8 cellular contexts compared by ENCODE assay signal in genomic region chr1:33338495-33339211, GRCh38. TPM values are rescaled to one million over a fixed set of nuclear protein-coding genes. Genes with fewer than 3 reads are reported as not detected.
DNase-seq lines count a peak whose midpoint lies in the region; ATAC-seq and TF ChIP-seq lines count a peak whose summit lies in the region.

No MANE protein-coding gene starts in this region.

- H3K36me3 Mint-ChIP-seq in brain: peaks cover 32% of the 10 kb centered on the region

- H4K5ac ChIP-seq in IMR-90 (ENCODE audit: low read depth, low read length): peak overlapping the region; percentile 17

- no peak overlapping the region; the same call in 1 of the 2 replicates for H2BK20ac ChIP-seq in IMR-90 (ENCODE audit: low read depth, low read length)

- H3K36me3 ChIP-seq in IMR-90 (ENCODE audit: control insufficient read depth, insufficient read depth, low read length) (peaks cover 30% of the 10 kb centered on the region), iPS-20b (ENCODE audit: insufficient read depth, low read depth, low read length) (no peaks in the 10 kb centered on the region), stomach (peaks cover 0 to 20% (median 10%) of the 10 kb centered on the region in 4 donors), BE2C (no peaks in the 10 kb centered on the region; the same call in 1 of the 2 replicates)

- no peak overlapping the region for H3K4me3 ChIP-seq in IMR-90 (ENCODE audit: insufficient read depth, low read depth, low read length)
- peak overlapping the region; percentile 30; the same call in 1 of the 2 replicates for H3K4me3 ChIP-seq in iPS-20b (ENCODE audit: low read length)
- peak overlapping the region in 2 of 4 donors; percentile 19 to 43 for H3K4me3 ChIP-seq in stomach
- H3K4me3 ChIP-seq in BE2C (ENCODE audit: low read depth, low read length): no peak overlapping the region

- peaks cover 0 to 62% of the 10 kb centered on the region in 2 experiments; a peak in 2 of 4 replicates for H3K79me1 ChIP-seq in IMR-90 (ENCODE audit: low read depth in 1 of 2, low read length in 2 of 2)

- H3K27me3 Mint-ChIP-seq in brain: no peaks in the 10 kb centered on the region
- no peaks in the 10 kb centered on the region for H3K27me3 Mint-ChIP-seq in stimulated activated naive CD8-positive, alpha-beta T cell treated with anti-CD3 and anti-CD28 coated beads, Interleukin-15, amount 100 ng/mL, for 72 hours

- 0 out of 2 replicates have a peak overlapping the region, but pooled peaks have one; percentile 1 for H2BK120ac ChIP-seq in IMR-90 (ENCODE audit: low read depth, low read length)

- TF ChIP-seq CTCF in IMR-90 (conservative IDR thresholded peaks at IDR 0.05; ENCODE audit: low read depth, low read length): no peak
- no peak for TF ChIP-seq CTCF in brain (conservative IDR thresholded peaks at IDR 0.05)
- TF ChIP-seq CTCF in stomach (IDR thresholded peaks at IDR 0.05): no peak
- no peak for TF ChIP-seq CTCF in BE2C (IDR thresholded peaks at IDR 0.05; ENCODE audit: low read depth, low read length)

- peak overlapping the region; percentile 60 for H3K4me2 ChIP-seq in IMR-90 (ENCODE audit: low read depth, low read length)

- H3K27me3 ChIP-seq in IMR-90 (ENCODE audit: control insufficient read depth, insufficient read depth, low read length) (no peaks in the 10 kb centered on the region), iPS-20b (ENCODE audit: insufficient read depth, low read length) (peaks cover 55% of the 10 kb centered on the region), stomach (no peaks in the 10 kb centered on the region), BE2C (no peaks in the 10 kb centered on the region)

- peaks cover 43% of the 10 kb centered on the region for H3K9me1 ChIP-seq in IMR-90 (ENCODE audit: insufficient read depth, low read length)

- TF ChIP-seq EP300 in stomach (IDR thresholded peaks at IDR 0.05): peak; percentile 95

- in situ Hi-C loops in IMR-90 (cut with MboI; ENCODE audit: low sequenced_read_pairs): no loop called here

- BruUV-seq in IMR-90 (replicated peaks; lab: Mats Ljungman, UMichigan): no TSS peak

- H2AFZ ChIP-seq in IMR-90 (replicated peaks; ENCODE audit: low read length, poor library complexity): no peak overlapping the region

- dilution Hi-C loops in IMR-90 (cut with HindIII; ENCODE audit: low sequenced_read_pairs, unreplicated experiment): no loop called here

- H2AK9ac ChIP-seq in IMR-90 (replicated peaks; ENCODE audit: low read depth, low read length, poor library complexity): peak overlapping the region; percentile 78

- H3K4me3 Mint-ChIP-seq in brain: peak overlapping the region; percentile 32 to 79 (median 59)
- H3K4me3 Mint-ChIP-seq in stimulated activated naive CD8-positive, alpha-beta T cell treated with anti-CD3 and anti-CD28 coated beads, Interleukin-15, amount 100 ng/mL, for 72 hours: no peak overlapping the region

- 8% methylated on average over 2 of the region's 13 CpGs; no CpG with 5 or more reads in 1 of the 2 experiments for WGBS in IMR-90 (ENCODE audit: extremely low coverage in 2 of 2, insufficient read length in 1 of 2), 2 experiments
- 7 to 30% (median 15%) methylated on average over 13 of the region's 13 CpGs for WGBS in stomach, 5 donors

- peak overlapping the region; percentile 68 for H3K4ac ChIP-seq in IMR-90 (ENCODE audit: low read depth, low read length)

- peak overlapping the region; percentile 9 for H4K91ac ChIP-seq in IMR-90 (ENCODE audit: insufficient read depth, low read depth, low read length)

- TF ChIP-seq POLR2A in IMR-90 (IDR thresholded peaks at IDR 0.05; ENCODE audit: low read depth, low read length): no peak
- no peak for TF ChIP-seq POLR2A in stomach (IDR thresholded peaks at IDR 0.05)

- peak overlapping the region; percentile 75 to 100 (median 94) for H3K27ac Mint-ChIP-seq in brain
- H3K27ac Mint-ChIP-seq in stimulated activated naive CD8-positive, alpha-beta T cell treated with anti-CD3 and anti-CD28 coated beads, Interleukin-15, amount 100 ng/mL, for 72 hours: no peak overlapping the region

- H3K9ac ChIP-seq in IMR-90 (ENCODE audit: low read depth, low read length) (peak overlapping the region; percentile 24), iPS-20b (ENCODE audit: low read depth, low read length) (peak overlapping the region; percentile 64; the same call in 1 of the 2 replicates)

- no peaks in the 10 kb centered on the region for H3K9me3 ChIP-seq in IMR-90 (ENCODE audit: control insufficient read depth, insufficient read depth, low read length)
- no peaks in the 10 kb centered on the region for H3K9me3 ChIP-seq in iPS-20b (ENCODE audit: insufficient read depth, low read depth, low read length)
- H3K9me3 ChIP-seq in stomach: no peaks in the 10 kb centered on the region
- no peaks in the 10 kb centered on the region for H3K9me3 ChIP-seq in BE2C

- H3K27ac ChIP-seq in IMR-90 (ENCODE audit: insufficient read depth, low read length) (peak overlapping the region; percentile 84), iPS-20b (ENCODE audit: low read length) (peak overlapping the region; percentile 29), stomach (peak overlapping the region; percentile 92 to 100 (median 99))

- H4K20me1 ChIP-seq in IMR-90 (ENCODE audit: insufficient read depth, low read length): peaks cover 96% of the 10 kb centered on the region

- peak overlapping the region; percentile 67 for H3K14ac ChIP-seq in IMR-90 (replicated peaks; ENCODE audit: low read depth, low read length)

- H2BK5ac ChIP-seq in IMR-90 (ENCODE audit: low read depth, low read length, poor library complexity, severe bottlenecking): peak overlapping the region; percentile 73

- DNase-seq in IMR-90: peak; percentile 87
- DNase-seq in stomach: peak; percentile 65
- DNase-seq in BE2C: no peak
- no peak for DNase-seq in stimulated activated naive CD8-positive, alpha-beta T cell treated with anti-CD3 and anti-CD28 coated beads, Interleukin-15, amount 100 ng/mL, for 72 hours
- no peak for DNase-seq in posterior vena cava (ENCODE audit: low spot score)
- DNase-seq in iPS-NIHi7 (ENCODE audit: extremely low spot score): no peak

- intact Hi-C loops in IMR-90 (cut with micrococcal nuclease) (no loop called here), stomach (cut with DNase I; ENCODE audit: low total_unique reads) (no loop called here), posterior vena cava (cut with DNase I) (loop anchor here in 1 of 2 donors (5.0 kb wide), 1 partner anchor 41 kb away; no protein-coding TSS in a partner anchor)

- H3K56ac ChIP-seq in IMR-90 (ENCODE audit: extremely low read depth, insufficient read depth, low read length): peak overlapping the region; percentile 28; the same call in 1 of the 2 replicates

- peak overlapping the region; percentile 85; the same call in 1 of the 2 replicates for H3K23ac ChIP-seq in IMR-90 (ENCODE audit: low read depth, low read length)

- H4K8ac ChIP-seq in IMR-90 (ENCODE audit: low read depth in 2 of 2, low read length in 2 of 2): peak overlapping the region; percentile 11 to 45; a peak in 2 of 4 replicates

- H3K4me1 ChIP-seq in IMR-90 (ENCODE audit: control insufficient read depth, insufficient read depth, low read length) (peaks cover 52% of the 10 kb centered on the region), iPS-20b (ENCODE audit: insufficient read depth, low read length) (peaks cover 53% of the 10 kb centered on the region), stomach (peaks cover 97 to 100% (median 100%) of the 10 kb centered on the region in 4 donors), BE2C (peaks cover 9% of the 10 kb centered on the region; the same call in 1 of the 2 replicates)

- CTCF ChIA-PET in IMR-90 (lab: Yijun Ruan, JAX): interaction anchor here (0.8 to 1.4 kb wide), 5 partner anchors 9 to 132 kb away, joined by 3 to 4 read pairs (median 3); no protein-coding TSS in a partner anchor

- peaks cover 95% of the 10 kb centered on the region for H3K4me1 Mint-ChIP-seq in brain
- H3K4me1 Mint-ChIP-seq in stimulated activated naive CD8-positive, alpha-beta T cell treated with anti-CD3 and anti-CD28 coated beads, Interleukin-15, amount 100 ng/mL, for 72 hours: peaks cover 58% of the 10 kb centered on the region

- H2AK5ac ChIP-seq in IMR-90 (ENCODE audit: low read depth, low read length): peak overlapping the region; percentile 52

- no peaks in the 10 kb centered on the region for H3K9me3 Mint-ChIP-seq in brain
- H3K9me3 Mint-ChIP-seq in stimulated activated naive CD8-positive, alpha-beta T cell treated with anti-CD3 and anti-CD28 coated beads, Interleukin-15, amount 100 ng/mL, for 72 hours: no peaks in the 10 kb centered on the region

- TF ChIP-seq RAD21 in IMR-90 (IDR thresholded peaks at IDR 0.05; ENCODE audit: low read length): no peak

- peak overlapping the region; percentile 54 for H3K18ac ChIP-seq in IMR-90 (ENCODE audit: low read depth, low read length)

- POLR2A ChIA-PET in IMR-90 (lab: Charles Lee; ENCODE audit: unreplicated experiment): no interaction called here

- ATAC-seq in IMR-90 (ENCODE audit: low read depth): peak; percentile 19
- ATAC-seq in stimulated activated naive CD8-positive, alpha-beta T cell treated with anti-CD3 and anti-CD28 coated beads, Interleukin-15, amount 100 ng/mL, for 72 hours: no peak

- H2BK15ac ChIP-seq in IMR-90 (ENCODE audit: low read depth, low read length): peak overlapping the region; percentile 18; the same call in 2 of the 3 replicates

TF ChIP-seq in IMR-90, 13 proteins besides CTCF, POLR2A, EP300 and RAD21:
- peak; percentile 95 for TF ChIP-seq CEBPB (IDR thresholded peaks at IDR 0.05; ENCODE audit: low read depth, low read length)
- TF ChIP-seq RFX5 (IDR thresholded peaks at IDR 0.05; ENCODE audit: low read depth, low read length): no peak
- TF ChIP-seq SMC3 (IDR thresholded peaks at IDR 0.05; ENCODE audit: low read depth, low read length): no peak
- TF ChIP-seq FOS (IDR thresholded peaks at IDR 0.05; ENCODE audit: low read depth, low read length): 0 out of 2 replicates have a peak, but pooled peaks have one; percentile 5
- no peak for TF ChIP-seq MAFK (IDR thresholded peaks at IDR 0.05; ENCODE audit: low read depth, low read length)
TF ChIP-seq in IMR-90: peak in this region for 2.

RNA-seq across cellular contexts. Expression of gene A3GALT2, which starts 17.8 kb away (rescaled TPM):
- total RNA-seq in IMR-90 (2012; rRNA removed): not detected in 2 replicates
- polyA plus RNA-seq in IMR-90 (2012; rRNA removed): not detected in 2 replicates
- polyA plus RNA-seq in IMR-90 (2012; cell fraction: cytosol; rRNA removed): not detected in 2 replicates
- 0.23 and 1.2 TPM in 2 replicates for polyA plus RNA-seq in IMR-90 (2012; cell fraction: nucleus; rRNA removed; ENCODE audit: low replicate concordance)
- polyA plus RNA-seq in brain (ENCODE audit: insufficient read depth, low read depth, low replicate concordance): not detected
- not detected for total RNA-seq in stomach
- polyA plus RNA-seq in stomach: not detected
- not detected for polyA plus RNA-seq in BE2C (2012; ENCODE audit: insufficient read depth, insufficient read length, low read depth)
- under 1 TPM in 1 of 2 donors, not detected in 1; 0.24 TPM for total RNA-seq in posterior vena cava

Comparison
In these comparisons a context has a peak if more than half of its experiments do, and no peak if none do; other contexts are left out.
1. DNase-seq: peak in IMR-90 (single experiment) and stomach (single experiment); none in BE2C (single experiment), stimulated activated naive CD8-positive, alpha-beta T cell treated with anti-CD3 and anti-CD28 coated beads, Interleukin-15, amount 100 ng/mL, for 72 hours (0 of 2), posterior vena cava (single experiment) and iPS-NIHi7 (single experiment).
2. H3K27ac ChIP-seq: peak in every context shown above with its lines; median percentile 99 in stomach; 84 in IMR-90; 29 in iPS-20b.
3. H3K27ac Mint-ChIP-seq: peak in brain (5 of 5); none in stimulated activated naive CD8-positive, alpha-beta T cell treated with anti-CD3 and anti-CD28 coated beads, Interleukin-15, amount 100 ng/mL, for 72 hours (0 of 2).
4. H3K4me3 Mint-ChIP-seq: peak in brain (5 of 5); none in stimulated activated naive CD8-positive, alpha-beta T cell treated with anti-CD3 and anti-CD28 coated beads, Interleukin-15, amount 100 ng/mL, for 72 hours (0 of 2).